ENCODE assay signal across 1 cellular context in genomic region chr3:119498188-119498987, GRCh38.
TF ChIP-seq lines count a peak whose summit lies in the region.

A gene with protein sequence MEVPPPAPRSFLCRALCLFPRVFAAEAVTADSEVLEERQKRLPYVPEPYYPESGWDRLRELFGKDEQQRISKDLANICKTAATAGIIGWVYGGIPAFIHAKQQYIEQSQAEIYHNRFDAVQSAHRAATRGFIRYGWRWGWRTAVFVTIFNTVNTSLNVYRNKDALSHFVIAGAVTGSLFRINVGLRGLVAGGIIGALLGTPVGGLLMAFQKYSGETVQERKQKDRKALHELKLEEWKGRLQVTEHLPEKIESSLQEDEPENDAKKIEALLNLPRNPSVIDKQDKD (plus strand): TSS chr3:119498547. CDS start chr3:119498734, 187 bp downstream.

TF ChIP-seq in HepG2, 621 proteins besides CTCF, POLR2A, EP300 and RAD21 (continued from another document and continues in another):
- TF ChIP-seq E2F2 (CRISPR knock-in tag; IDR thresholded peaks at IDR 0.05; ENCODE audit: borderline replicate concordance) (0 out of 2 replicates have a peak, but pooled peaks have one; percentile 43), KDM5B (CRISPR knock-in tag; IDR thresholded peaks at IDR 0.05; ENCODE audit: borderline replicate concordance) (peak; percentile 90), KMT2A (CRISPR knock-in tag; IDR thresholded peaks at IDR 0.05) (peak; percentile 81; the same call in 1 of the 2 replicates), KLF16 (CRISPR knock-in tag; IDR thresholded peaks at IDR 0.05) (peak in 1 of 2 experiments; percentile 46; a peak in 2 of 4 replicates), SP140L (CRISPR knock-in tag; IDR thresholded peaks at IDR 0.05; ENCODE audit: borderline replicate concordance) (no peak; the same call in 1 of the 2 replicates), ZMYM2 (CRISPR knock-in tag; IDR thresholded peaks at IDR 0.05) (peak; percentile 65; the same call in 1 of the 2 replicates), SP2 (CRISPR knock-in tag; IDR thresholded peaks at IDR 0.05) (peak; percentile 88), ZNF260 (CRISPR knock-in tag; IDR thresholded peaks at IDR 0.05; ENCODE audit: borderline replicate concordance, low read depth) (no peak), EZH2 (conservative IDR thresholded peaks at IDR 0.05; ENCODE audit: low read depth, low read length) (no peak), ZNF121 (CRISPR knock-in tag; IDR thresholded peaks at IDR 0.05) (peak; percentile 32; the same call in 1 of the 2 replicates), GATA4 (IDR thresholded peaks at IDR 0.05; ENCODE audit: borderline replicate concordance, low read depth) (no peak), NKX3-1 (CRISPR knock-in tag; IDR thresholded peaks at IDR 0.05) (no peak), ZNF124 (CRISPR knock-in tag; IDR thresholded peaks at IDR 0.05) (peak; percentile 72; the same call in 1 of the 2 replicates), PRPF4 (IDR thresholded peaks at IDR 0.05; ENCODE audit: low read depth, low read length, poor library complexity, severe bottlenecking) (no peak), RFXANK (CRISPR knock-in tag; IDR thresholded peaks at IDR 0.05) (peak; percentile 70; the same call in 1 of the 2 replicates), RXRA (CRISPR knock-in tag; IDR thresholded peaks at IDR 0.05) (peak; percentile 97), ZNF639 (CRISPR knock-in tag; conservative IDR thresholded peaks at IDR 0.05) (peak; percentile 81; the same call in 1 of the 2 replicates), ELF4 (CRISPR knock-in tag; IDR thresholded peaks at IDR 0.05; ENCODE audit: borderline replicate concordance) (peak; percentile 91), ZNF777 (CRISPR knock-in tag; IDR thresholded peaks at IDR 0.05) (no peak), LCORL (IDR thresholded peaks at IDR 0.05) (no peak), LCORL (CRISPR knock-in tag; IDR thresholded peaks at IDR 0.05) (peak; percentile 24; the same call in 1 of the 2 replicates), ZNF580 (CRISPR knock-in tag; IDR thresholded peaks at IDR 0.05; ENCODE audit: borderline replicate concordance, low read depth) (0 out of 2 replicates have a peak, but pooled peaks have one; percentile 82), ZNF550 (CRISPR knock-in tag; IDR thresholded peaks at IDR 0.05; ENCODE audit: borderline replicate concordance) (no peak), ZNF430 (CRISPR knock-in tag; IDR thresholded peaks at IDR 0.05) (no peak; the same call in none of the 2 replicates), GZF1 (CRISPR knock-in tag; IDR thresholded peaks at IDR 0.05) (no peak), SNRNP70 (IDR thresholded peaks at IDR 0.05; ENCODE audit: low read depth, low read length) (no peak), NR2F2 (IDR thresholded peaks at IDR 0.05; ENCODE audit: borderline replicate concordance, low read depth) (0 out of 2 replicates have a peak, but pooled peaks have one; percentile 50), ZNF143 (CRISPR knock-in tag; IDR thresholded peaks at IDR 0.05) (peak; percentile 80), ZNF296 (CRISPR knock-in tag; conservative IDR thresholded peaks at IDR 0.05) (peak; percentile 62; the same call in 1 of the 2 replicates), YEATS4 (CRISPR knock-in tag; IDR thresholded peaks at IDR 0.05; ENCODE audit: borderline replicate concordance) (peak; percentile 96), ZMYM3 (CRISPR knock-in tag; IDR thresholded peaks at IDR 0.05) (peak; percentile 7; the same call in 1 of the 2 replicates), YY1 (IDR thresholded peaks at IDR 0.05; ENCODE audit: insufficient read depth, insufficient replicate concordance, low read depth, low read length) (peak; percentile 75), ZNF501 (CRISPR knock-in tag; IDR thresholded peaks at IDR 0.05) (peak; percentile 82), RNF2 (conservative IDR thresholded peaks at IDR 0.05; ENCODE audit: low read depth) (no peak)
- TF ChIP-seq, protein P1, sequence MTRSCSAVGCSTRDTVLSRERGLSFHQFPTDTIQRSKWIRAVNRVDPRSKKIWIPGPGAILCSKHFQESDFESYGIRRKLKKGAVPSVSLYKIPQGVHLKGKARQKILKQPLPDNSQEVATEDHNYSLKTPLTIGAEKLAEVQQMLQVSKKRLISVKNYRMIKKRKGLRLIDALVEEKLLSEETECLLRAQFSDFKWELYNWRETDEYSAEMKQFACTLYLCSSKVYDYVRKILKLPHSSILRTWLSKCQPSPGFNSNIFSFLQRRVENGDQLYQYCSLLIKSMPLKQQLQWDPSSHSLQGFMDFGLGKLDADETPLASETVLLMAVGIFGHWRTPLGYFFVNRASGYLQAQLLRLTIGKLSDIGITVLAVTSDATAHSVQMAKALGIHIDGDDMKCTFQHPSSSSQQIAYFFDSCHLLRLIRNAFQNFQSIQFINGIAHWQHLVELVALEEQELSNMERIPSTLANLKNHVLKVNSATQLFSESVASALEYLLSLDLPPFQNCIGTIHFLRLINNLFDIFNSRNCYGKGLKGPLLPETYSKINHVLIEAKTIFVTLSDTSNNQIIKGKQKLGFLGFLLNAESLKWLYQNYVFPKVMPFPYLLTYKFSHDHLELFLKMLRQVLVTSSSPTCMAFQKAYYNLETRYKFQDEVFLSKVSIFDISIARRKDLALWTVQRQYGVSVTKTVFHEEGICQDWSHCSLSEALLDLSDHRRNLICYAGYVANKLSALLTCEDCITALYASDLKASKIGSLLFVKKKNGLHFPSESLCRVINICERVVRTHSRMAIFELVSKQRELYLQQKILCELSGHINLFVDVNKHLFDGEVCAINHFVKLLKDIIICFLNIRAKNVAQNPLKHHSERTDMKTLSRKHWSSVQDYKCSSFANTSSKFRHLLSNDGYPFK (CRISPR knock-in tag; IDR thresholded peaks at IDR 0.05; ENCODE audit: borderline replicate concordance): peak; percentile 97
- TF ChIP-seq, protein P2, sequence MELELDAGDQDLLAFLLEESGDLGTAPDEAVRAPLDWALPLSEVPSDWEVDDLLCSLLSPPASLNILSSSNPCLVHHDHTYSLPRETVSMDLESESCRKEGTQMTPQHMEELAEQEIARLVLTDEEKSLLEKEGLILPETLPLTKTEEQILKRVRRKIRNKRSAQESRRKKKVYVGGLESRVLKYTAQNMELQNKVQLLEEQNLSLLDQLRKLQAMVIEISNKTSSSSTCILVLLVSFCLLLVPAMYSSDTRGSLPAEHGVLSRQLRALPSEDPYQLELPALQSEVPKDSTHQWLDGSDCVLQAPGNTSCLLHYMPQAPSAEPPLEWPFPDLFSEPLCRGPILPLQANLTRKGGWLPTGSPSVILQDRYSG (CRISPR knock-in tag; IDR thresholded peaks at IDR 0.05): no peak
- TF ChIP-seq, protein P3, sequence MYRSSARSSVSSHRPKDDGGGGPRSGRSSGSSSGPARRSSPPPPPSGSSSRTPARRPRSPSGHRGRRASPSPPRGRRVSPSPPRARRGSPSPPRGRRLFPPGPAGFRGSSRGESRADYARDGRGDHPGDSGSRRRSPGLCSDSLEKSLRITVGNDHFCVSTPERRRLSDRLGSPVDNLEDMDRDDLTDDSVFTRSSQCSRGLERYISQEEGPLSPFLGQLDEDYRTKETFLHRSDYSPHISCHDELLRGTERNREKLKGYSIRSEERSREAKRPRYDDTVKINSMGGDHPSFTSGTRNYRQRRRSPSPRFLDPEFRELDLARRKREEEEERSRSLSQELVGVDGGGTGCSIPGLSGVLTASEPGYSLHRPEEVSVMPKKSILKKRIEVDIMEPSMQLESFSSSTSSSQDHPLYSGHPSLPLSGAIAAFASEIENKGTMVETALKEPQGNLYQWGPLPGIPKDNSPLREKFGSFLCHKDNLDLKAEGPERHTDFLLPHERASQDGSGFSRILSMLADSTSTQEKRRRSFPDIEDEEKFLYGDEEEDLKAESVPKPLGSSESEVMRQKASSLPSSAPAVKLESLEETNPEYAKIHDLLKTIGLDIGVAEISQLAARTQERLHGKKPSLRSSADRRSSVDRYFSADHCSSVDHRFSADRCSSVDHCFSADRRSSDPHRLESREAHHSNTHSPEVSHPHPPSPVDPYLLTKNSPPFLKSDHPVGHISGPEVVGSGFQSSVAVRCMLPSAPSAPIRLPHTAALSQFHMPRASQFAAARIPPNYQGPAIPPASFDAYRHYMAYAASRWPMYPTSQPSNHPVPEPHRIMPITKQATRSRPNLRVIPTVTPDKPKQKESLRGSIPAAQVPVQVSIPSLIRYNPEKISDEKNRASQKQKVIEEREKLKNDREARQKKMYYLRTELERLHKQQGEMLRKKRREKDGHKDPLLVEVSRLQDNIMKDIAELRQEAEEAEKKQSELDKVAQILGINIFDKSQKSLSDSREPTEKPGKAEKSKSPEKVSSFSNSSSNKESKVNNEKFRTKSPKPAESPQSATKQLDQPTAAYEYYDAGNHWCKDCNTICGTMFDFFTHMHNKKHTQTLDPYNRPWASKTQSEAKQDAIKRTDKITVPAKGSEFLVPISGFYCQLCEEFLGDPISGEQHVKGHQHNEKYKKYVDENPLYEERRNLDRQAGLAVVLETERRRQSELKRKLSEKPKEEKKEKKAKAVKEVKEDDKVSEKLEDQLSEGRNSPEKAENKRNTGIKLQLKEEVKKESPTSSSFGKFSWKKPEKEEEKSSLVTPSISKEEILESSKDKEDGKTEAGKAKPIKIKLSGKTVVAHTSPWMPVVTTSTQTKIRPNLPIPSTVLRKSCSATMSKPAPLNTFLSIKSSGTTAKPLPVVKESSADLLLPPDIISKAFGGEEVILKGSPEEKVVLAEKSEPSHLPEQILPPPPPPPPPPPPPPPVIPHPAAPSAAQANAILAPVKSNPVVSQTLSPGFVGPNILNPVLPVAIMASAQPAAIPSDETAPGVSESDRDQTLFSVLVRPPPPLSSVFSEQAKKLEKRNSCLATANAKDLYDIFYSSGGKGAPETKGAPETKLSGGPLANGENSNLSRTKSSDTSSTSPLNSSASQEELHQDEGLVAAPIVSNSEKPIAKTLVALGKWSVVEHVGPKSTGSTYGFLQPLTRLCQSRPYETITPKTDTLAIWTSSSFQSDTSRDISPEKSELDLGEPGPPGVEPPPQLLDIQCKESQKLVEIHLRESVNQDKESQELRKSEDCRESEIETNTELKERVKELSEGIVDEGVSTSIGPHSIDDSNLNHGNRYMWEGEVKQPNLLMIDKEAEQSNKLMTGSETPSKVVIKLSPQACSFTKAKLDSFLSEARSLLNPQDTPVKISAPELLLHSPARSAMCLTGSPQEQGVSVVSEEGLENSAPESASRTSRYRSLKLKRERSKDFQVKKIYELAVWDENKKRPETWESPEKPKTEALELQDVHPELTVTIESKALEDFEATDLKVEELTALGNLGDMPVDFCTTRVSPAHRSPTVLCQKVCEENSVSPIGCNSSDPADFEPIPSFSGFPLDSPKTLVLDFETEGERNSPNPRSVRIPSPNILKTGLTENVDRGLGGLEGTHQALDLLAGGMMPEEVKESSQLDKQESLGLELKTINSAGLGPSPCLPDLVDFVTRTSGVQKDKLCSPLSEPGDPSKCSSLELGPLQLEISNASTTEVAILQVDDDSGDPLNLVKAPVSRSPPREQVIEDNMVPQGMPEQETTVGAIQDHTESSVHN (CRISPR knock-in tag; IDR thresholded peaks at IDR 0.05): no peak
- TF ChIP-seq, protein P4, sequence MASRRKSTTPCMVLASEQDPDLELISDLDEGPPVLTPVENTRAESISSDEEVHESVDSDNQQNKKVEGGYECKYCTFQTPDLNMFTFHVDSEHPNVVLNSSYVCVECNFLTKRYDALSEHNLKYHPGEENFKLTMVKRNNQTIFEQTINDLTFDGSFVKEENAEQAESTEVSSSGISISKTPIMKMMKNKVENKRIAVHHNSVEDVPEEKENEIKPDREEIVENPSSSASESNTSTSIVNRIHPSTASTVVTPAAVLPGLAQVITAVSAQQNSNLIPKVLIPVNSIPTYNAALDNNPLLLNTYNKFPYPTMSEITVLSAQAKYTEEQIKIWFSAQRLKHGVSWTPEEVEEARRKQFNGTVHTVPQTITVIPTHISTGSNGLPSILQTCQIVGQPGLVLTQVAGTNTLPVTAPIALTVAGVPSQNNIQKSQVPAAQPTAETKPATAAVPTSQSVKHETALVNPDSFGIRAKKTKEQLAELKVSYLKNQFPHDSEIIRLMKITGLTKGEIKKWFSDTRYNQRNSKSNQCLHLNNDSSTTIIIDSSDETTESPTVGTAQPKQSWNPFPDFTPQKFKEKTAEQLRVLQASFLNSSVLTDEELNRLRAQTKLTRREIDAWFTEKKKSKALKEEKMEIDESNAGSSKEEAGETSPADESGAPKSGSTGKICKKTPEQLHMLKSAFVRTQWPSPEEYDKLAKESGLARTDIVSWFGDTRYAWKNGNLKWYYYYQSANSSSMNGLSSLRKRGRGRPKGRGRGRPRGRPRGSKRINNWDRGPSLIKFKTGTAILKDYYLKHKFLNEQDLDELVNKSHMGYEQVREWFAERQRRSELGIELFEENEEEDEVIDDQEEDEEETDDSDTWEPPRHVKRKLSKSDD (CRISPR knock-in tag; IDR thresholded peaks at IDR 0.05; ENCODE audit: low read depth): no peak
- TF ChIP-seq, protein P5, sequence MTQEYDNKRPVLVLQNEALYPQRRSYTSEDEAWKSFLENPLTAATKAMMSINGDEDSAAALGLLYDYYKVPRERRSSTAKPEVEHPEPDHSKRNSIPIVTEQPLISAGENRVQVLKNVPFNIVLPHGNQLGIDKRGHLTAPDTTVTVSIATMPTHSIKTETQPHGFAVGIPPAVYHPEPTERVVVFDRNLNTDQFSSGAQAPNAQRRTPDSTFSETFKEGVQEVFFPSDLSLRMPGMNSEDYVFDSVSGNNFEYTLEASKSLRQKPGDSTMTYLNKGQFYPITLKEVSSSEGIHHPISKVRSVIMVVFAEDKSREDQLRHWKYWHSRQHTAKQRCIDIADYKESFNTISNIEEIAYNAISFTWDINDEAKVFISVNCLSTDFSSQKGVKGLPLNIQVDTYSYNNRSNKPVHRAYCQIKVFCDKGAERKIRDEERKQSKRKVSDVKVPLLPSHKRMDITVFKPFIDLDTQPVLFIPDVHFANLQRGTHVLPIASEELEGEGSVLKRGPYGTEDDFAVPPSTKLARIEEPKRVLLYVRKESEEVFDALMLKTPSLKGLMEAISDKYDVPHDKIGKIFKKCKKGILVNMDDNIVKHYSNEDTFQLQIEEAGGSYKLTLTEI (CRISPR knock-in tag; conservative IDR thresholded peaks at IDR 0.05): no peak
